ENCODE assay signal across 1 cellular context in genomic region chr9:108473209-108474112, GRCh38.
TF ChIP-seq lines count a peak whose summit lies in the region.

No MANE protein-coding gene starts in this region.

TF ChIP-seq in HEK293, 187 proteins besides CTCF, POLR2A, EP300 and RAD21 (continued from another document):
- TF ChIP-seq INSM2 (tag by site-specific recombination; IDR thresholded peaks at IDR 0.05): peak; percentile 88
- no peak for TF ChIP-seq ZNF324 (tag by site-specific recombination; IDR thresholded peaks at IDR 0.05)
- TF ChIP-seq ZNF558 (tag by site-specific recombination; IDR thresholded peaks at IDR 0.05): no peak; the same call in 1 of the 2 replicates
- peak; percentile 94 for TF ChIP-seq OSR2 (tag by site-specific recombination; IDR thresholded peaks at IDR 0.05)
- 0 out of 2 replicates have a peak, but pooled peaks have one; percentile 6 for TF ChIP-seq ZNF654 (tag by site-specific recombination; IDR thresholded peaks at IDR 0.05; ENCODE audit: low read depth)
- TF ChIP-seq ZBTB6 (tag by site-specific recombination; IDR thresholded peaks at IDR 0.05): no peak
- TF ChIP-seq BCL6B (tag by site-specific recombination; IDR thresholded peaks at IDR 0.05): peak; percentile 94
- TF ChIP-seq ZNF514 (tag by site-specific recombination; IDR thresholded peaks at IDR 0.05): no peak
- peak; percentile 96 for TF ChIP-seq MEIS1 (CRISPR knock-in tag; IDR thresholded peaks at IDR 0.05; ENCODE audit: borderline replicate concordance)
- peak; percentile 72 for TF ChIP-seq MZF1 (tag by site-specific recombination; IDR thresholded peaks at IDR 0.05; ENCODE audit: borderline replicate concordance)
- TF ChIP-seq ZSCAN16 (tag by site-specific recombination; IDR thresholded peaks at IDR 0.05): no peak
- TF ChIP-seq ZFHX2 (tag by site-specific recombination; conservative IDR thresholded peaks at IDR 0.05): peak; percentile 48
- peak; percentile 27; the same call in 1 of the 2 replicates for TF ChIP-seq ZNF394 (tag by site-specific recombination; IDR thresholded peaks at IDR 0.05; ENCODE audit: borderline replicate concordance)
- TF ChIP-seq ZNF24 (tag by site-specific recombination; IDR thresholded peaks at IDR 0.05): 0 out of 2 replicates have a peak, but pooled peaks have one; percentile 56
- TF ChIP-seq ZNF768 (tag by site-specific recombination; IDR thresholded peaks at IDR 0.05): no peak
- TF ChIP-seq PRDM4 (tag by site-specific recombination; IDR thresholded peaks at IDR 0.05): 0 out of 2 replicates have a peak, but pooled peaks have one; percentile 12
- TF ChIP-seq ELK4 (IDR thresholded peaks at IDR 0.05; ENCODE audit: borderline replicate concordance, low read depth, low read length): no peak
